Comparison of ENCODE assay signal across 8 cellular contexts in genomic region chr6:26240157-26240980, GRCh38.
A peak's percentile ranks its signal among the peaks of the same experiment; 100 is the strongest.
DNase-seq lines count a peak whose midpoint lies in the region; ATAC-seq and TF ChIP-seq lines count a peak whose summit lies in the region.

No MANE protein-coding gene starts in this region.

- no peak for TF ChIP-seq CTCF in heart left ventricle (IDR thresholded peaks at IDR 0.05)

- H3K36me3 Mint-ChIP-seq in CD4-positive, alpha-beta memory T cell: peaks cover 5 to 7% of the 10 kb centered on the region in 2 donors
- H3K36me3 Mint-ChIP-seq in activated naive CD4-positive, alpha-beta T cell treated with anti-CD3 and anti-CD28 coated beads for 36 hours (ENCODE audit: low read depth): peaks cover 6% of the 10 kb centered on the region

- peak overlapping the region; percentile 81 for H3K27ac ChIP-seq in CD4-positive, alpha-beta memory T cell (ENCODE audit: low read depth, low read length)
- peak overlapping the region in 11 of 12 donors; percentile 58 to 92 (median 75) for H3K27ac ChIP-seq in heart left ventricle

- H3K36me3 ChIP-seq in CD4-positive, alpha-beta memory T cell (ENCODE audit: insufficient read depth, low read length): no peaks in the 10 kb centered on the region
- no peaks in the 10 kb centered on the region for H3K36me3 ChIP-seq in heart left ventricle

- POLR2A ChIA-PET in CD4-positive, alpha-beta memory T cell (lab: Charles Lee; ENCODE audit: partially characterized antibody): interaction anchor here (0.6 to 6.0 kb wide), 21 partner anchors 16 to 1590 kb away, joined by 3 to 75 read pairs (median 8); a partner anchor contains a TSS

- no peaks in the 10 kb centered on the region for H3K27me3 ChIP-seq in CD4-positive, alpha-beta memory T cell (ENCODE audit: insufficient read depth, low read length)
- H3K27me3 ChIP-seq in heart left ventricle: peaks cover 0 to 95% (median 46%) of the 10 kb centered on the region in 9 donors

- H3K4me1 ChIP-seq in CD4-positive, alpha-beta memory T cell (ENCODE audit: insufficient read depth, low read length): peaks cover 12% of the 10 kb centered on the region
- H3K4me1 ChIP-seq in heart left ventricle: peaks cover 0 to 13% (median 0%) of the 10 kb centered on the region in 12 donors

- TF ChIP-seq POLR2A in heart left ventricle (IDR thresholded peaks at IDR 0.05): peak in 1 of 2 donors; percentile 32

- H3K9me3 ChIP-seq in CD4-positive, alpha-beta memory T cell (ENCODE audit: control insufficient read depth in 1 of 2, low read length in 2 of 2): no peaks in the 10 kb centered on the region
- peaks cover 0 to 3% (median 0%) of the 10 kb centered on the region in 12 donors for H3K9me3 ChIP-seq in heart left ventricle

- DNase-seq in CD4-positive, alpha-beta memory T cell: peak; percentile 79 to 86 (median 82)
- peak; percentile 77 for DNase-seq in MV-4-11 (lab: John Stamatoyannopoulos, UW)
- DNase-seq in activated naive CD4-positive, alpha-beta T cell treated with anti-CD3 and anti-CD28 coated beads for 36 hours: peak; percentile 89
- DNase-seq in heart left ventricle: peak; percentile 51 to 81 (median 69)
- peak; percentile 73 for DNase-seq in skeletal muscle cell (ENCODE audit: low read depth)
- no peak for DNase-seq in NCI-H345 (lab: John Stamatoyannopoulos, UW)
- no peak for DNase-seq in NCI-H2227 treated with DMSO at 0.1 percent for 48 hours (lab: John Stamatoyannopoulos, UW)

- peak overlapping the region; percentile 80 to 93 (median 87) for H3K4me3 Mint-ChIP-seq in CD4-positive, alpha-beta memory T cell
- peak overlapping the region; percentile 77 for H3K4me3 Mint-ChIP-seq in activated naive CD4-positive, alpha-beta T cell treated with anti-CD3 and anti-CD28 coated beads for 36 hours

- H3K27ac Mint-ChIP-seq in CD4-positive, alpha-beta memory T cell: peak overlapping the region; percentile 89 to 99 (median 95)
- peak overlapping the region; percentile 93 for H3K27ac Mint-ChIP-seq in activated naive CD4-positive, alpha-beta T cell treated with anti-CD3 and anti-CD28 coated beads for 36 hours

- intact Hi-C loops in CD4-positive, alpha-beta memory T cell (cut with micrococcal nuclease): loop anchor here (1.0 to 2.0 kb wide), 6 partner anchors 10 to 52 kb away; a partner anchor contains a TSS
- intact Hi-C loops in activated naive CD4-positive, alpha-beta T cell treated with anti-CD3 and anti-CD28 coated beads for 36 hours (cut with micrococcal nuclease): loop anchor here (1.0 to 2.0 kb wide), 3 partner anchors 10 to 44 kb away; a partner anchor contains a TSS
- intact Hi-C loops in heart left ventricle (cut with DNase I): loop anchor here in 1 of 10 donors (5.0 kb wide), 1 partner anchor 37 kb away; no protein-coding TSS in a partner anchor

- H3K4me1 Mint-ChIP-seq in CD4-positive, alpha-beta memory T cell: peaks cover 9 to 29% (median 16%) of the 10 kb centered on the region in 4 donors
- peaks cover 21% of the 10 kb centered on the region for H3K4me1 Mint-ChIP-seq in activated naive CD4-positive, alpha-beta T cell treated with anti-CD3 and anti-CD28 coated beads for 36 hours (ENCODE audit: low read depth)

- H3K9me3 Mint-ChIP-seq in CD4-positive, alpha-beta memory T cell: peaks cover 0 to 8% (median under 1%) of the 10 kb centered on the region in 8 donors
- no peaks in the 10 kb centered on the region for H3K9me3 Mint-ChIP-seq in activated naive CD4-positive, alpha-beta T cell treated with anti-CD3 and anti-CD28 coated beads for 36 hours

- no peaks in the 10 kb centered on the region for H3K27me3 Mint-ChIP-seq in CD4-positive, alpha-beta memory T cell
- no peaks in the 10 kb centered on the region for H3K27me3 Mint-ChIP-seq in activated naive CD4-positive, alpha-beta T cell treated with anti-CD3 and anti-CD28 coated beads for 36 hours (ENCODE audit: low read depth)

- H3K4me3 ChIP-seq in CD4-positive, alpha-beta memory T cell (ENCODE audit: low read length in 2 of 2): peak overlapping the region; percentile 66 to 67
- H3K4me3 ChIP-seq in heart left ventricle (peak overlapping the region; percentile 17 to 68 (median 52)), skeletal muscle cell (ENCODE audit: low read depth, low read length) (peak overlapping the region; percentile 66)

- CTCF ChIA-PET in CD4-positive, alpha-beta memory T cell (lab: Charles Lee; ENCODE audit: partially characterized antibody): interaction anchor here (0.6 kb wide), 1 partner anchor 24 kb away, joined by 3 read pairs; a partner anchor contains a TSS
- CTCF ChIA-PET in activated naive CD4-positive, alpha-beta T cell treated with anti-CD3 and anti-CD28 coated beads for 36 hours (lab: Charles Lee): interaction anchor here (0.6 to 1.7 kb wide), 3 partner anchors 10 to 18 kb away, joined by 3 to 7 read pairs (median 3); a partner anchor contains a TSS

- 0 to 1% (median 1%) methylated on average over 48 of the region's 48 CpGs for WGBS in heart left ventricle, 4 donors

- ATAC-seq in GM21381 (IDR thresholded peaks at IDR 0.05; ENCODE audit: unreplicated experiment) (peak; percentile 57), heart left ventricle (peak; percentile 60 to 95 (median 90))

Comparison
In these comparisons a context has a peak if more than half of its experiments do, and no peak if none do; other contexts are left out.
1. DNase-seq: peak in CD4-positive, alpha-beta memory T cell (5 of 5), MV-4-11 (single experiment), activated naive CD4-positive, alpha-beta T cell treated with anti-CD3 and anti-CD28 coated beads for 36 hours (single experiment), heart left ventricle (5 of 5) and skeletal muscle cell (single experiment); none in NCI-H345 (single experiment) and NCI-H2227 treated with DMSO at 0.1 percent for 48 hours (single experiment).
2. Peak in every context shown above with its lines, with median percentiles within 50 percentile points of each other: H3K4me3 ChIP-seq.